ENCODE assay signal across 8 cellular contexts in the genomic region with DNA sequence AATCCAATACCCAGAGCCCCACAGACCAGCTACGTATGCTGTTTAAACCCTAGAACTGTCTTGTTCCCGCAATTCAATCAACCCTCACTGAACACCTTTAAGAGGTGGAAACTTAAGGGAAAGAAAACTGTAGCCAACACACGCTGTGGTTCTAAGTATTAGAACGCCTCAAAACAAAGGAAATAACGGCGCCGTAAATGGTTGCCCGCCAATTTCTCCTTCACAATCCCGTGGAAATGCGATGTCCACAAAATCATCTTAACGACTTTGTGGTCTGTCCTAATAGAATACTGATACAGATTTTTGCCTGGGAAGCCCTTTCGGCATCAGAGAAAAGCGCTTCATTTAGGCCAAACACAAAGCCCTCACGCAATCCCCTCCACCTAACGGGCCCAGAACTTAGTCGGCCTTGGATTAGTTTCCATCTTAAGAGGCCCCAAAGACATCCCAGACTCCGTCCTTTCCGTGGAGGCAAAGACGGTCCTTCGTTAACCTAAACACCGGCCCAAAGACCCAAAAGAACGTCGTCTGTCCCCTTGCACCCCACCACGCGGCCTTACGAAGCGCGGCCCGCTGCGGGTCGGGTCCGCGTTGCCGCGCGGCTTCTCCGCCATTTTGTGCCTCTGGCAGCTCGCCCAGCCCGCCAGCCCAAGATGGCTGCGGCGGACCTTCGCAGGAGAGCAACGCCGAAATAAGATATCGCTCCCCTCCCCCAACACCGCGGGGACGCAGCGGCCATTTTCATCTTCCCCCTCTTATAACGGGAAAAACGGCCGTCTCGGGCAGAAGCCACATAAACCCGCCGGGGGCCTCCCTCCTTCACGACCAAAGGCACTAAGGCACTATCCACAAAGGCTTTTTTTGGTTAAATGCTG. TPM values are rescaled to one million over a fixed set of nuclear protein-coding genes. Genes with fewer than 3 reads are reported as not detected.
DNase-seq lines count a peak whose midpoint lies in the region; ATAC-seq and TF ChIP-seq lines count a peak whose summit lies in the region.

No MANE protein-coding gene starts in this region.

- peak overlapping the region; percentile 99 for H3K4me3 ChIP-seq in ascending aorta
- peak overlapping the region; percentile 92 for H3K4me3 ChIP-seq in hepatocyte
- peak overlapping the region; percentile 73 to 85 for H3K4me3 ChIP-seq in aorta (ENCODE audit: low read length in 2 of 2)

- WGBS in hepatocyte (ENCODE audit: low lambda C conversion rate, missing lambda C conversion rate) = under 1% methylated on average over 56 of the region's 56 CpGs
- 0 to 1% methylated on average over 56 of the region's 56 CpGs for WGBS in aorta, 2 donors

- H3K4me1 ChIP-seq in ascending aorta (peaks cover 3 to 8% of the 10 kb centered on the region in 2 donors), hepatocyte (ENCODE audit: insufficient read depth) (peaks cover 26% of the 10 kb centered on the region), aorta (ENCODE audit: control insufficient read depth in 1 of 2, insufficient read depth in 2 of 2, low read length in 2 of 2) (no peaks in the 10 kb centered on the region)

- in situ Hi-C loops in GM13976 (cut with MboI; ENCODE audit: low sequenced_read_pairs, unreplicated experiment) = no loop called here

- peak overlapping the region; percentile 93 for H3K4me2 ChIP-seq in hepatocyte

- H3K79me2 ChIP-seq in hepatocyte = peaks cover 57% of the 10 kb centered on the region

- H3K27me3 ChIP-seq in ascending aorta = no peaks in the 10 kb centered on the region
- no peaks in the 10 kb centered on the region for H3K27me3 ChIP-seq in hepatocyte
- no peaks in the 10 kb centered on the region for H3K27me3 ChIP-seq in aorta (ENCODE audit: control insufficient read depth in 1 of 2, insufficient read depth in 2 of 2, low read length in 1 of 2)

- H4K20me1 ChIP-seq in hepatocyte (ENCODE audit: insufficient read depth, poor library complexity, severe bottlenecking) = peaks cover 51% of the 10 kb centered on the region

- H3K36me3 ChIP-seq in ascending aorta (no peaks in the 10 kb centered on the region), hepatocyte (replicated peaks; ENCODE audit: insufficient read depth, low read depth) (no peaks in the 10 kb centered on the region), aorta (ENCODE audit: control insufficient read depth in 1 of 2, insufficient read depth in 2 of 2, low read length in 1 of 2) (no peaks in the 10 kb centered on the region)

- intact Hi-C loops in ascending aorta (cut with DNase I) (loop anchor here (5.0 to 10.0 kb wide), 5 partner anchors 280 to 998 kb away; partner anchors contain the start of genes EIF4A2, SENP2 and ST6GAL1), aorta (cut with DNase I) (loop anchor here in 1 of 2 donors (1.0 to 10.0 kb wide), 2 partner anchors 172 to 1008 kb away; partner anchors contain the start of gene ETV5)

- TF ChIP-seq CTCF in GM13976 (IDR thresholded peaks at IDR 0.05; ENCODE audit: borderline replicate concordance, control extremely low read depth, extremely low read depth, insufficient read depth, missing control alignments) = no peak
- TF ChIP-seq CTCF in ascending aorta (IDR thresholded peaks at IDR 0.05) = no peak
- TF ChIP-seq CTCF in hepatocyte (IDR thresholded peaks at IDR 0.05; ENCODE audit: poor library complexity) = no peak

- H2AFZ ChIP-seq in hepatocyte = peak overlapping the region; percentile 23

- peak; percentile 41 for ATAC-seq in HG02970 (IDR thresholded peaks at IDR 0.05; ENCODE audit: low FRiP score, unreplicated experiment)
- ATAC-seq in aorta (ENCODE audit: low FRiP score) = peak; percentile 93

- no peaks in the 10 kb centered on the region for H3K9me3 ChIP-seq in ascending aorta
- no peaks in the 10 kb centered on the region for H3K9me3 ChIP-seq in hepatocyte (ENCODE audit: low read depth)
- H3K9me3 ChIP-seq in aorta (ENCODE audit: control insufficient read depth, low read length) = no peaks in the 10 kb centered on the region

- H3K9me2 ChIP-seq in hepatocyte (replicated peaks; ENCODE audit: insufficient read depth) = no peaks in the 10 kb centered on the region

- DNase-seq in GM13976 (ENCODE audit: low spot score) = peak; percentile 83
- DNase-seq in NCI-H2029 (lab: John Stamatoyannopoulos, UW) = peak; percentile 91
- DNase-seq in T-helper 22 cell (ENCODE audit: low read depth) = peak; percentile 76
- peak; percentile 52 to 95 for DNase-seq in ascending aorta (ENCODE audit: low spot score in 2 of 2)
- DNase-seq in hepatocyte (ENCODE audit: low spot score) = peak; percentile 94
- peak; percentile 98 for DNase-seq in retina
- peak; percentile 93 to 96 for DNase-seq in aorta

- H3K27ac ChIP-seq in ascending aorta = peak overlapping the region; percentile 100
- peak overlapping the region; percentile 100 for H3K27ac ChIP-seq in hepatocyte
- peak overlapping the region; percentile 94 to 96 for H3K27ac ChIP-seq in aorta (ENCODE audit: low read depth in 1 of 2, low read length in 2 of 2)

RNA-seq across cellular contexts. Expression of gene TRA2B, which starts 0.8 kb away (rescaled TPM):
- total RNA-seq in ascending aorta = 138 TPM
- 129 and 135 TPM in 2 replicates for total RNA-seq in hepatocyte
- 93.6 and 113 TPM in 2 replicates for polyA plus RNA-seq in hepatocyte
- total RNA-seq in aorta = 100 to 1,000 TPM; 104 to 150 TPM
- polyA plus RNA-seq in aorta = 10 to 100 TPM; 77.4 to 77.9 TPM

Comparison
In these comparisons a context has a peak if more than half of its experiments do, and no peak if none do; other contexts are left out.
1. Peak in every context shown above with its lines: DNase-seq, ATAC-seq, H3K4me3 ChIP-seq and H3K27ac ChIP-seq.